In the genomic region with DNA sequence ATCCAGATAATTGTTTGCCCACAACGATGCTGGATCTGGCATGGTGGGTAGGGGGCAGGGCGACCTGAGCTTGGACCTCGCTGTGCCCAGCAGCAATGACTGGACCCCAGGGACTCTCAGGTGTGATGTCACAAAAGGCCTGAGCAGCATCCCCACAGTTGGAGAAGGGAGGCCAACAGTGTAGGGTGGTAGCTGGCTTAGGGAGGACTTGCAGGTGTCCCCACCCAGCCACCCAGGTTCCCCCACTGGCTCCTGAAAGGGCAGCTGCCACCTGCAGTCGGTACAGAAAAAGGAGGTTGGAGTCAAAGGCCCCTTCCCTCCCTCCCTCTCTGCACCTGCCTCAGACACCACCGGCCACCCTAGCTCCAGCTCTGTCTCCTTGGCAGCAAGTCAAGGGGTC, we compare ENCODE assay signal across 17 cellular contexts. TPM values are rescaled to one million over a fixed set of nuclear protein-coding genes. Genes with fewer than 3 reads are reported as not detected.
"Had no signal": no experiment of that assay in that cellular context is flagged by ENCODE, and none has a peak within 500 bp of the region (broad histone marks: within the 10 kb centered on the region; RNA-seq: fewer than 3 reads in every experiment).

A gene (minus strand): TSS at position 101 of the 400 bp plus-strand sequence. CDS start 262 bp downstream, outside the sequence.

- H3K9me3 Mint-ChIP-seq: activated CD4-positive, alpha-beta memory T cell treated with anti-CD3 and anti-CD28 coated beads for 36 hours; activated naive CD4-positive, alpha-beta T cell treated with anti-CD3 and anti-CD28 coated beads, Interleukin-2, amount 10 ng/mL, durations not matched to agents 7 days and 5 days; activated T-helper 2 cell treated with anti-CD3 and anti-CD28 coated beads, Interferon-gamma antibody, Interleukin-2, Interleukin-4, amounts not matched to agents 10 μg/mL and 5 μg/mL and 100 μg/mL, durations not matched to agents 14 hours and 24 hours and 36 hours; nephron progenitor cell had no signal

- ATAC-seq: heart left ventricle, left lobe of liver, mucosa of descending colon had no signal

- H3K9me3 ChIP-seq: heart left ventricle, mucosa of descending colon, ovary, tibial nerve had no signal

- H3K27ac Mint-ChIP-seq: activated CD4-positive, alpha-beta memory T cell treated with anti-CD3 and anti-CD28 coated beads for 36 hours; activated naive CD4-positive, alpha-beta T cell treated with anti-CD3 and anti-CD28 coated beads, Interleukin-2, amount 10 ng/mL, durations not matched to agents 7 days and 5 days; activated T-helper 2 cell treated with anti-CD3 and anti-CD28 coated beads, Interferon-gamma antibody, Interleukin-2, Interleukin-4, amounts not matched to agents 10 μg/mL and 5 μg/mL and 100 μg/mL, durations not matched to agents 14 hours and 24 hours and 36 hours; nephron progenitor cell had no signal

- H3K27me3 Mint-ChIP-seq: activated CD4-positive, alpha-beta memory T cell treated with anti-CD3 and anti-CD28 coated beads for 36 hours had no signal

- H3K4me3 Mint-ChIP-seq: activated CD4-positive, alpha-beta memory T cell treated with anti-CD3 and anti-CD28 coated beads for 36 hours; activated naive CD4-positive, alpha-beta T cell treated with anti-CD3 and anti-CD28 coated beads, Interleukin-2, amount 10 ng/mL, durations not matched to agents 7 days and 5 days; nephron progenitor cell had no signal

- H3K36me3 ChIP-seq: ovary had no signal

- FAIRE-seq: endothelial cell of umbilical vein had no signal

- H3K4me3 ChIP-seq: coronary artery, heart left ventricle, mucosa of descending colon, ovary, tibial nerve had no signal

- DNase-seq: activated CD4-positive, alpha-beta memory T cell treated with anti-CD3 and anti-CD28 coated beads for 36 hours; activated CD4-positive, CD25-positive, alpha-beta regulatory T cell treated with anti-CD3 and anti-CD28 coated beads, Interleukin-2, amount 50 U/mL, for 72 hours; activated CD8-positive, alpha-beta memory T cell treated with anti-CD3 and anti-CD28 coated beads, Interleukin-2, amount 50 U/mL, for 4 hours; activated naive CD4-positive, alpha-beta T cell treated with anti-CD3 and anti-CD28 coated beads, Interleukin-2, amount 10 ng/mL, durations not matched to agents 7 days and 5 days; caudate nucleus; effector CD4-positive, alpha-beta T cell; foreskin melanocyte; heart left ventricle; mammary epithelial cell; mucosa of descending colon; nephron progenitor cell; ovary had no signal

- H3K27ac ChIP-seq: coronary artery, heart left ventricle, ovary, tibial nerve had no signal

- H3K27me3 ChIP-seq: ovary had no signal

RNA-seq across cellular contexts. Expression of the gene that starts here (rescaled TPM):
- total RNA-seq: endothelial cell of umbilical vein, tibial nerve had no signal
- polyA plus RNA-seq: endothelial cell of umbilical vein, mammary epithelial cell had no signal
